Comparison of ENCODE assay signal across 11 cellular contexts in the genomic region with DNA sequence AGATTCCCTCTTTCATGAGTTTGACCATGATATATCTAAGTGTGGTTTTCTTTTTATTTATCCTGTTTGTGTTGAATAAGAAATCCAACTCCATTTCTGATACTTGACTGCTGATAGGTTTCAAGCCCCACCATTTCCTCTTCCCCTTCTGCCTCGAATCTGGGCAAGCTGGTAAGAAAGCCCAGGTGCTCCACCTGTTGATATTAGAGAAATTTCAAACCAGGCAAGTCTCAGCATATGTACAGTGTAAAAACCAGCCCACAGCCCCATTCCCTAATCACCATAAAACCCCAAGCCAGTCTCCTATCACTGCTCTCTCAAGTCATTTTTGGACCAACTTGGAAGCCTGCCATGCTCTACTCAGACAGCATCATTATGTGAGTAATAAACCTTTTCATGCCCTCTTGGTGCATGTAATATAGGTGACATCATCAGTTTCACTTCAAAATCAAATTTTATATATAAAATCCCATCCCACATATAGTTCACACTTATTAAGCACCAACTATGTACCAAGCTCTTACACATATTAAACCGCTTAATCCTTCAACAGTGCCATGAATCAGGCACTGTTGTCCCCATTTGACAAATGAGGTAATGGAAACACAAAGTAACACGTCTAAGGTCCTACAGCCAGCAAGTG. TPM values are rescaled to one million over a fixed set of nuclear protein-coding genes. Genes with fewer than 3 reads are reported as not detected.
DNase-seq lines count a peak whose midpoint lies in the region; ATAC-seq, FAIRE-seq and TF ChIP-seq lines count a peak whose summit lies in the region.
"Had no signal": no experiment of that assay in that cellular context is flagged by ENCODE, and none has a peak within 500 bp of the region (broad histone marks: within the 10 kb centered on the region; RNA-seq: fewer than 3 reads in every experiment).

No MANE protein-coding gene starts in this region.

- intact Hi-C loops in left ventricle myocardium superior (cut with micrococcal nuclease): no loop called here
- intact Hi-C loops in right cardiac atrium (cut with DNase I): no loop called here

- TF ChIP-seq CTCF in glutamatergic neuron (IDR thresholded peaks at IDR 0.05; ENCODE audit: partially characterized antibody, unreplicated experiment): no peak

- no peak overlapping the region for H3K4me3 ChIP-seq in right cardiac atrium (ENCODE audit: low read length)
- H3K4me3 ChIP-seq: HAP-1 had no signal

- H3K27me3 ChIP-seq in right cardiac atrium (ENCODE audit: control insufficient read depth, insufficient read depth): no peaks in the 10 kb centered on the region

- peaks cover 95% of the 10 kb centered on the region for H3K36me3 Mint-ChIP-seq in stimulated activated effector memory CD8-positive, alpha-beta T cell treated with anti-CD3 and anti-CD28 coated beads, Interleukin-12 subunit alpha, Interleukin-12 subunit beta, amount 100 ng/mL, for 72 hours
- H3K36me3 Mint-ChIP-seq in glutamatergic neuron (ENCODE audit: unreplicated experiment): no peaks in the 10 kb centered on the region

- DNase-seq in left ventricle myocardium superior: no peak
- no peak for DNase-seq in right cardiac atrium
- peak; percentile 65 for DNase-seq in RCC 7860 (ENCODE audit: low spot score)
- peak; percentile 49 for DNase-seq in fibroblast of peridontal ligament (ENCODE audit: extremely low read depth)
- no peak for DNase-seq in stimulated activated effector memory CD8-positive, alpha-beta T cell treated with anti-CD3 and anti-CD28 coated beads, Interleukin-12 subunit alpha, Interleukin-12 subunit beta, amount 100 ng/mL, for 72 hours (ENCODE audit: low spot score in 2 of 2)
- no peak for DNase-seq in NCI-H128 (lab: John Stamatoyannopoulos, UW; ENCODE audit: unreplicated experiment)
- no peak for DNase-seq in Ammon's horn (ENCODE audit: low spot score)
- no peak for DNase-seq in glutamatergic neuron
- DNase-seq: midbrain, MV-4-11 had no signal

- H3K27ac ChIP-seq in right cardiac atrium (ENCODE audit: low read length): no peak overlapping the region

- peaks cover 50% of the 10 kb centered on the region for H3K4me1 Mint-ChIP-seq in stimulated activated effector memory CD8-positive, alpha-beta T cell treated with anti-CD3 and anti-CD28 coated beads, Interleukin-12 subunit alpha, Interleukin-12 subunit beta, amount 100 ng/mL, for 72 hours
- no peaks in the 10 kb centered on the region for H3K4me1 Mint-ChIP-seq in glutamatergic neuron (ENCODE audit: low read depth, unreplicated experiment)

- ATAC-seq in left ventricle myocardium superior (peak; percentile 52), right cardiac atrium (no peak)
- peak; percentile 87 for ATAC-seq in stimulated activated effector memory CD8-positive, alpha-beta T cell treated with anti-CD3 and anti-CD28 coated beads, Interleukin-12 subunit alpha, Interleukin-12 subunit beta, amount 100 ng/mL, for 72 hours

- no peaks in the 10 kb centered on the region for H3K9me3 Mint-ChIP-seq in stimulated activated effector memory CD8-positive, alpha-beta T cell treated with anti-CD3 and anti-CD28 coated beads, Interleukin-12 subunit alpha, Interleukin-12 subunit beta, amount 100 ng/mL, for 72 hours
- no peaks in the 10 kb centered on the region for H3K9me3 Mint-ChIP-seq in glutamatergic neuron (ENCODE audit: unreplicated experiment)

- FAIRE-seq in RCC 7860 (lab: Jason Lieb, UNC): peak; percentile 82

- no peaks in the 10 kb centered on the region for H3K9me3 ChIP-seq in right cardiac atrium (ENCODE audit: control insufficient read depth, low read length)
- H3K9me3 ChIP-seq: HAP-1 had no signal

- H3K4me1 ChIP-seq in right cardiac atrium (ENCODE audit: control insufficient read depth, insufficient read depth, low read length): no peaks in the 10 kb centered on the region
- H3K4me1 ChIP-seq: HAP-1 had no signal

- WGBS in right cardiac atrium: 69% methylated on average over 3 of the region's 3 CpGs

- no peaks in the 10 kb centered on the region for H3K27me3 Mint-ChIP-seq in glutamatergic neuron (ENCODE audit: unreplicated experiment)

- H3K4me3 Mint-ChIP-seq in stimulated activated effector memory CD8-positive, alpha-beta T cell treated with anti-CD3 and anti-CD28 coated beads, Interleukin-12 subunit alpha, Interleukin-12 subunit beta, amount 100 ng/mL, for 72 hours: no peak overlapping the region
- no peak overlapping the region for H3K4me3 Mint-ChIP-seq in glutamatergic neuron (ENCODE audit: unreplicated experiment)

- peak overlapping the region; percentile 53 for H3K27ac Mint-ChIP-seq in stimulated activated effector memory CD8-positive, alpha-beta T cell treated with anti-CD3 and anti-CD28 coated beads, Interleukin-12 subunit alpha, Interleukin-12 subunit beta, amount 100 ng/mL, for 72 hours
- H3K27ac Mint-ChIP-seq in glutamatergic neuron (ENCODE audit: unreplicated experiment): no peak overlapping the region

RNA-seq across cellular contexts. Expression of a gene that starts 46.6 kb away (rescaled TPM):
- total RNA-seq in left ventricle myocardium superior: 74.8 TPM
- total RNA-seq in right cardiac atrium: 100 to 1,000 TPM in 1 of 4 donors, 10 to 100 TPM in 3; 94.1 to 114 (median 97.4) TPM
- polyA plus RNA-seq in right cardiac atrium: 30.7 TPM
- 134 TPM for total RNA-seq in glutamatergic neuron (ENCODE audit: unreplicated experiment)

Comparison
In these comparisons a context has a peak if more than half of its experiments do, and no peak if none do; other contexts are left out.
1. ATAC-seq: peak in left ventricle myocardium superior (single experiment) and stimulated activated effector memory CD8-positive, alpha-beta T cell treated with anti-CD3 and anti-CD28 coated beads, Interleukin-12 subunit alpha, Interleukin-12 subunit beta, amount 100 ng/mL, for 72 hours (single experiment); none in right cardiac atrium (0 of 2).
2. DNase-seq: peak in RCC 7860 (single experiment) and fibroblast of peridontal ligament (single experiment); none in left ventricle myocardium superior (single experiment), right cardiac atrium (0 of 3), stimulated activated effector memory CD8-positive, alpha-beta T cell treated with anti-CD3 and anti-CD28 coated beads, Interleukin-12 subunit alpha, Interleukin-12 subunit beta, amount 100 ng/mL, for 72 hours (0 of 2), NCI-H128 (single experiment), Ammon's horn (single experiment) and glutamatergic neuron (single experiment).